ENCODE assay signal across 8 cellular contexts in genomic region chr1:150979007-150979722, GRCh38. TPM values are rescaled to one million over a fixed set of nuclear protein-coding genes. Genes with fewer than 3 reads are reported as not detected.
DNase-seq lines count a peak whose midpoint lies in the region; ATAC-seq and TF ChIP-seq lines count a peak whose summit lies in the region.

No MANE protein-coding gene starts in this region.

- in situ Hi-C loops in Caki2 (cut with HindIII; ENCODE audit: low pct_unique_long_range_greater_than_20kb, low sequenced_read_pairs) = no loop called here
- in situ Hi-C loops in HAP-1 (cut with MboI; ENCODE audit: low sequenced_read_pairs) = no loop called here
- in situ Hi-C loops in astrocyte of the cerebellum (cut with HindIII; ENCODE audit: low sequenced_read_pairs) = no loop called here

- no peaks in the 10 kb centered on the region for H3K9me3 ChIP-seq in HAP-1

- H3K4me1 ChIP-seq in HAP-1 = peaks cover 8% of the 10 kb centered on the region

- DNase-seq in Caki2 (ENCODE audit: low read depth) (peak; percentile 77), HAP-1 (ENCODE audit: low spot score in 2 of 2) (peak; percentile 72 to 93), NCI-H1930 (lab: John Stamatoyannopoulos, UW) (peak; percentile 83 to 91), T-helper 9 cell (peak; percentile 86), astrocyte of the cerebellum (ENCODE audit: low read depth) (peak; percentile 91), hippocampal formation (lab: John Stamatoyannopoulos, UW) (peak; percentile 79 to 80), skeletal muscle cell (ENCODE audit: low read depth) (peak; percentile 44)

- ATAC-seq in HG02840 (IDR thresholded peaks at IDR 0.05; ENCODE audit: low FRiP score, unreplicated experiment) = no peak

- peak; percentile 100 for TF ChIP-seq CTCF in astrocyte of the cerebellum (IDR thresholded peaks at IDR 0.05; ENCODE audit: low read depth, low read length, missing control alignments)

- H3K27me3 ChIP-seq in HAP-1 (ENCODE audit: low read depth) = no peaks in the 10 kb centered on the region

- H3K4me3 ChIP-seq in HAP-1 = peak overlapping the region; percentile 10; the same call in 1 of the 2 replicates
- no peak overlapping the region for H3K4me3 ChIP-seq in astrocyte of the cerebellum (ENCODE audit: low read depth, low read length)
- H3K4me3 ChIP-seq in skeletal muscle cell (ENCODE audit: low read depth, low read length) = no peak overlapping the region

- H3K36me3 ChIP-seq in HAP-1 (replicated peaks) = no peaks in the 10 kb centered on the region

RNA-seq across cellular contexts. Expression of gene ANXA9, which starts 2.9 kb away (rescaled TPM):
- total RNA-seq in Caki2 (2014; rRNA removed; shearing (Covaris generic); ENCODE audit: low replicate concordance) = 1.2 and 1.3 TPM in 2 replicates

RNA-seq across cellular contexts. Expression of gene CERS2, which starts 4.5 kb away (rescaled TPM):
- 41.8 and 63.4 TPM in 2 replicates for total RNA-seq in Caki2 (2014; rRNA removed; shearing (Covaris generic); ENCODE audit: low replicate concordance)

RNA-seq across cellular contexts. Expression of gene MINDY1, which starts 27.5 kb away (rescaled TPM):
- 8.4 and 11.9 TPM in 2 replicates for total RNA-seq in Caki2 (2014; rRNA removed; shearing (Covaris generic); ENCODE audit: low replicate concordance)

RNA-seq across cellular contexts. Expression of gene PRUNE1, which starts 29.1 kb away (rescaled TPM):
- 6.9 and 14.4 TPM in 2 replicates for total RNA-seq in Caki2 (2014; rRNA removed; shearing (Covaris generic); ENCODE audit: low replicate concordance)

RNA-seq across cellular contexts. Expression of gene SETDB1, which starts 53.0 kb away (rescaled TPM):
- total RNA-seq in Caki2 (2014; rRNA removed; shearing (Covaris generic); ENCODE audit: low replicate concordance) = 29.2 and 31.7 TPM in 2 replicates
